1 cellular context compared by ENCODE assay signal in genomic region chr6:117513174-117513573, GRCh38.
TF ChIP-seq lines count a peak whose summit lies in the region.

No MANE protein-coding gene starts in this region.

TF ChIP-seq in A549, 52 proteins besides CTCF, POLR2A, EP300 and RAD21 (continued from another document):
- TF ChIP-seq HMGXB4 (CRISPR knock-in tag; IDR thresholded peaks at IDR 0.05; ENCODE audit: borderline replicate concordance) (no peak), MAZ (IDR thresholded peaks at IDR 0.05; ENCODE audit: borderline replicate concordance, low read depth, low read length) (no peak), USF2 (IDR thresholded peaks at IDR 0.05) (no peak), ATOH8 (CRISPR knock-in tag; IDR thresholded peaks at IDR 0.05; ENCODE audit: low read depth) (no peak), BHLHE40 (IDR thresholded peaks at IDR 0.05; ENCODE audit: low read depth, low read length) (no peak), FOSB (CRISPR knock-in tag; IDR thresholded peaks at IDR 0.05) (no peak)
